8 cellular contexts compared by ENCODE assay signal in genomic region chr11:57649826-57650738, GRCh38. TPM values are rescaled to one million over a fixed set of nuclear protein-coding genes. Genes with fewer than 3 reads are reported as not detected.
DNase-seq lines count a peak whose midpoint lies in the region; ATAC-seq, FAIRE-seq and TF ChIP-seq lines count a peak whose summit lies in the region.
"Had no signal": no experiment of that assay in that cellular context is flagged by ENCODE, and none has a peak within 500 bp of the region (broad histone marks: within the 10 kb centered on the region; RNA-seq: fewer than 3 reads in every experiment).

Gene YPEL4, minus strand, starts transcription at chr11:57649912. Its CDS starts 2,805 bp downstream, at chr11:57647107.

- peak within 1 kb of the TSS; percentile 65 to 72 (median 69) for H3K27ac Mint-ChIP-seq in nephron

- H3K4me3 Mint-ChIP-seq in nephron: peak within 1 kb of the TSS; percentile 81 to 84 (median 82)

- H3K27ac ChIP-seq in substantia nigra (ENCODE audit: low read depth, low read length, poor library complexity, severe bottlenecking): peak within 1 kb of the TSS; percentile 86

- peaks cover 12% of the 10 kb centered on the region for H3K27me3 Mint-ChIP-seq in nephron (ENCODE audit: low read depth)

- no peak for FAIRE-seq in H54 (lab: Jason Lieb, UNC)
- FAIRE-seq: endometrium had no signal

- no peaks in the 10 kb centered on the region for H3K36me3 Mint-ChIP-seq in nephron (ENCODE audit: low read depth)

- peak; percentile 46 for TF ChIP-seq POLR2A in H54 (IDR thresholded peaks at IDR 0.05; ENCODE audit: low read depth, low read length)

- ATAC-seq in GM21390 (IDR thresholded peaks at IDR 0.05; ENCODE audit: unreplicated experiment): no peak

- DNase-seq in H54 (ENCODE audit: insufficient read length, low spot score) (peak; percentile 64), activated gamma-delta T cell (lab: John Stamatoyannopoulos, UW) (peak; percentile 32), fibroblast of peridontal ligament (ENCODE audit: extremely low read depth) (peak; percentile 72), substantia nigra (lab: John Stamatoyannopoulos, UW) (peak in 47 of 49 donors; percentile 31 to 93 (median 73))

- no peak for TF ChIP-seq CTCF in nephron (IDR thresholded peaks at IDR 0.05; ENCODE audit: unreplicated experiment in 3 of 3)

- peaks cover 70% of the 10 kb centered on the region for H3K4me1 Mint-ChIP-seq in nephron

- no peaks in the 10 kb centered on the region for H3K9me3 Mint-ChIP-seq in nephron

TF ChIP-seq in PFSK-1, 5 proteins besides CTCF, POLR2A, EP300 and RAD21:
- TF ChIP-seq POLR2AphosphoS5 (IDR thresholded peaks at IDR 0.05; ENCODE audit: low read depth, low read length) (peak; percentile 65), TAF1 (IDR thresholded peaks at IDR 0.05; ENCODE audit: borderline replicate concordance, insufficient read depth, low read length) (peak; percentile 24; the same call in 1 of the 2 replicates), SIN3A (IDR thresholded peaks at IDR 0.05; ENCODE audit: borderline replicate concordance, insufficient read depth, low read length) (peak; percentile 63; the same call in 1 of the 2 replicates), FOXP2 (optimal IDR thresholded peaks at IDR 0.05; ENCODE audit: borderline replicate concordance, extremely low read depth, extremely low read length, insufficient read depth) (peak; percentile 43), REST (IDR thresholded peaks at IDR 0.05; ENCODE audit: insufficient read depth in 1 of 2, low read depth in 2 of 2, low read length in 2 of 2) (no peak)
TF ChIP-seq in PFSK-1: peak in this region for 4.

RNA-seq across cellular contexts. Expression of gene YPEL4, which starts in this region (rescaled TPM):
- polyA plus RNA-seq in PFSK-1 (2012; ENCODE audit: insufficient read length, low read depth): 0.98 TPM
